13 cellular contexts compared by ENCODE assay signal in genomic region chr15:78058401-78058935, GRCh38. TPM values are rescaled to one million over a fixed set of nuclear protein-coding genes. Genes with fewer than 3 reads are reported as not detected.
DNase-seq lines count a peak whose midpoint lies in the region; ATAC-seq and TF ChIP-seq lines count a peak whose summit lies in the region.
"Had no signal": no experiment of that assay in that cellular context is flagged by ENCODE, and none has a peak within 500 bp of the region (broad histone marks: within the 10 kb centered on the region; RNA-seq: fewer than 3 reads in every experiment).

No MANE protein-coding gene starts in this region.

- peak overlapping the region in 5 of 7 donors; percentile 3 to 19 (median 16) for H3K4me3 Mint-ChIP-seq in CD8-positive, alpha-beta memory T cell

- TF ChIP-seq CTCF in Peyer's patch (IDR thresholded peaks at IDR 0.05) (no peak), gastrocnemius medialis (IDR thresholded peaks at IDR 0.05 in 4 of 5, conservative IDR thresholded peaks at IDR 0.05 in 1 of 5) (no peak), right lobe of liver (IDR thresholded peaks at IDR 0.05) (no peak)

- intact Hi-C loops in gastrocnemius medialis (cut with DNase I; ENCODE audit: low total_unique reads) (no loop called here), right lobe of liver (cut with DNase I) (no loop called here)

- WGBS in right lobe of liver (ENCODE audit: insufficient coverage, low coverage, low lambda C conversion rate, missing lambda C conversion rate): 87% methylated on average over 3 of the region's 10 CpGs

- in situ Hi-C loops in gastrocnemius medialis (cut with MboI; ENCODE audit: low sequenced_read_pairs in 4 of 4): no loop called here

- peaks cover 91% of the 10 kb centered on the region for H3K4me1 ChIP-seq in CD8-positive, alpha-beta memory T cell (ENCODE audit: insufficient read depth, low read length)
- H3K4me1 ChIP-seq in Peyer's patch (peaks cover 7 to 76% (median 32%) of the 10 kb centered on the region in 4 donors), gastrocnemius medialis (peaks cover 62 to 65% of the 10 kb centered on the region in 2 donors), right lobe of liver (peaks cover 0 to 83% (median 36%) of the 10 kb centered on the region in 4 donors)
- H3K4me1 ChIP-seq in effector memory CD4-positive, alpha-beta T cell (ENCODE audit: control insufficient read depth, insufficient read depth, low read length, poor library complexity, severe bottlenecking): peaks cover 72% of the 10 kb centered on the region

- ATAC-seq in gastrocnemius medialis: no peak
- ATAC-seq in GM21529 (IDR thresholded peaks at IDR 0.05; ENCODE audit: unreplicated experiment): no peak
- no peak for ATAC-seq in right lobe of liver

- H3K4me1 Mint-ChIP-seq in CD8-positive, alpha-beta memory T cell: peaks cover 70 to 75% (median 74%) of the 10 kb centered on the region in 3 donors

- H3K9me3 Mint-ChIP-seq in CD8-positive, alpha-beta memory T cell: no peaks in the 10 kb centered on the region

- TF ChIP-seq POLR2A in Peyer's patch (IDR thresholded peaks at IDR 0.05) (no peak), gastrocnemius medialis (IDR thresholded peaks at IDR 0.05) (no peak), right lobe of liver (IDR thresholded peaks at IDR 0.05) (no peak)

- no peaks in the 10 kb centered on the region for H3K27me3 Mint-ChIP-seq in CD8-positive, alpha-beta memory T cell

- H3K27me3 ChIP-seq in CD8-positive, alpha-beta memory T cell (ENCODE audit: insufficient read depth, low read length, poor library complexity, severe bottlenecking): no peaks in the 10 kb centered on the region
- H3K27me3 ChIP-seq in Peyer's patch: no peaks in the 10 kb centered on the region
- H3K27me3 ChIP-seq in effector memory CD4-positive, alpha-beta T cell (replicated peaks; ENCODE audit: control insufficient read depth, insufficient read depth, low read length, poor library complexity, severe bottlenecking): no peaks in the 10 kb centered on the region
- no peaks in the 10 kb centered on the region for H3K27me3 ChIP-seq in gastrocnemius medialis
- H3K27me3 ChIP-seq in right lobe of liver: no peaks in the 10 kb centered on the region

- no peak overlapping the region for H3K4me3 ChIP-seq in CD8-positive, alpha-beta memory T cell (ENCODE audit: low read length)
- no peak overlapping the region for H3K4me3 ChIP-seq in Peyer's patch
- H3K4me3 ChIP-seq in effector memory CD4-positive, alpha-beta T cell (ENCODE audit: insufficient read depth, low read depth, low read length, poor library complexity, severe bottlenecking): no peak overlapping the region
- H3K4me3 ChIP-seq in gastrocnemius medialis: no peak overlapping the region
- H3K4me3 ChIP-seq in right lobe of liver: no peak overlapping the region

- H3K36me3 Mint-ChIP-seq in CD8-positive, alpha-beta memory T cell: peaks cover 0 to 7% (median 0%) of the 10 kb centered on the region in 3 donors

- peak overlapping the region; percentile 77 to 99 (median 86) for H3K27ac Mint-ChIP-seq in CD8-positive, alpha-beta memory T cell

- H3K36me3 ChIP-seq in CD8-positive, alpha-beta memory T cell (ENCODE audit: insufficient read depth, low read length): no peaks in the 10 kb centered on the region
- H3K36me3 ChIP-seq in Peyer's patch (peaks cover 0 to 4% (median 0%) of the 10 kb centered on the region in 3 donors), gastrocnemius medialis (no peaks in the 10 kb centered on the region), right lobe of liver (no peaks in the 10 kb centered on the region)
- no peaks in the 10 kb centered on the region for H3K36me3 ChIP-seq in effector memory CD4-positive, alpha-beta T cell (ENCODE audit: control insufficient read depth, insufficient read depth, low read length)

- no peaks in the 10 kb centered on the region for H3K9me3 ChIP-seq in CD8-positive, alpha-beta memory T cell (ENCODE audit: low read length)
- no peaks in the 10 kb centered on the region for H3K9me3 ChIP-seq in Peyer's patch
- H3K9me3 ChIP-seq in effector memory CD4-positive, alpha-beta T cell (ENCODE audit: control insufficient read depth, low read length): no peaks in the 10 kb centered on the region
- H3K9me3 ChIP-seq in gastrocnemius medialis: no peaks in the 10 kb centered on the region
- H3K9me3 ChIP-seq in right lobe of liver: no peaks in the 10 kb centered on the region

- H3K27ac ChIP-seq in CD8-positive, alpha-beta memory T cell (ENCODE audit: low read depth, low read length): no peak overlapping the region
- H3K27ac ChIP-seq in Peyer's patch (peak overlapping the region in 3 of 4 donors; percentile 32 to 73 (median 48)), gastrocnemius medialis (peak overlapping the region in 3 of 4 donors; percentile 36 to 51 (median 37)), right lobe of liver (peak overlapping the region in 1 of 3 donors; percentile 30)
- peak overlapping the region; percentile 61 for H3K27ac ChIP-seq in effector memory CD4-positive, alpha-beta T cell (ENCODE audit: insufficient read depth, low read length, poor library complexity, severe bottlenecking)

- DNase-seq in CD8-positive, alpha-beta memory T cell: peak in 1 of 5 donors; percentile 25
- no peak for DNase-seq in Peyer's patch
- DNase-seq in effector memory CD4-positive, alpha-beta T cell: no peak
- no peak for DNase-seq in gastrocnemius medialis
- no peak for DNase-seq in NCI-H1105 treated with DMSO at 0.1 percent for 48 hours (lab: John Stamatoyannopoulos, UW)
- DNase-seq in right lobe of liver: no peak
- no peak for DNase-seq in stimulated activated naive CD4-positive, alpha-beta T cell treated with Interleukin-2 at 50 U/mL for 16 hours (lab: John Stamatoyannopoulos, UW)
- DNase-seq: DMS79 treated with DMSO at 0.1 percent for 48 hours, kidney glomerular epithelial cell, NCI-H2081 treated with DMSO at 0.1 percent for 48 hours had no signal

- POLR2A ChIA-PET in CD8-positive, alpha-beta memory T cell (lab: Charles Lee): interaction anchor here (0.5 to 2.2 kb wide), 5 partner anchors 8 to 18 kb away, joined by 3 to 8 read pairs (median 3); no protein-coding TSS in a partner anchor

- CTCF ChIA-PET in CD8-positive, alpha-beta memory T cell (lab: Charles Lee): interaction anchor here (1.1 to 2.9 kb wide), 5 partner anchors 8 to 50 kb away, joined by 3 to 15 read pairs (median 13); no protein-coding TSS in a partner anchor

RNA-seq across cellular contexts. Expression of gene TBC1D2B, which starts 19.0 kb away (rescaled TPM):
- total RNA-seq in CD8-positive, alpha-beta memory T cell: 10 to 100 TPM; 40.1 to 41.1 TPM
- 26.4 TPM for polyA plus RNA-seq in CD8-positive, alpha-beta memory T cell
- total RNA-seq in Peyer's patch (10 to 100 TPM; 52.9 to 94.9 (median 72.4) TPM), gastrocnemius medialis (1 to 10 TPM; 4.7 to 9.6 (median 8.1) TPM), right lobe of liver (10 to 100 TPM; 23.7 to 81.4 (median 29.6) TPM)

RNA-seq across cellular contexts. Expression of gene SH2D7, which starts 33.9 kb away (rescaled TPM):
- total RNA-seq in CD8-positive, alpha-beta memory T cell: not detected
- polyA plus RNA-seq in CD8-positive, alpha-beta memory T cell: not detected
- 1 to 10 TPM; 3.3 to 7.7 (median 4.6) TPM for total RNA-seq in Peyer's patch
- total RNA-seq in gastrocnemius medialis: not detected
- not detected for total RNA-seq in right lobe of liver
- total RNA-seq: astrocyte, renal cortical epithelial cell had no signal
